Comparison of ENCODE assay signal across 8 cellular contexts in genomic region chr15:101070502-101071273, GRCh38.
DNase-seq lines count a peak whose midpoint lies in the region; ATAC-seq, FAIRE-seq and TF ChIP-seq lines count a peak whose summit lies in the region.

No MANE protein-coding gene starts in this region.

- no TSS peak for BruUV-seq in PC-9 (replicated peaks; lab: Mats Ljungman, UMichigan)

- H3K9me2 ChIP-seq in PC-9 (ENCODE audit: insufficient read depth), result no peaks in the 10 kb centered on the region

- no peaks in the 10 kb centered on the region for H3K79me2 ChIP-seq in PC-9 (ENCODE audit: low read depth)
- peaks cover 4% of the 10 kb centered on the region for H3K79me2 ChIP-seq in trophoblast cell (ENCODE audit: control insufficient read depth, insufficient read depth, low read length, poor library complexity)

- peak overlapping the region; percentile 88 for H2BK12ac ChIP-seq in trophoblast cell (ENCODE audit: low read length)

- H3F3A ChIP-seq in PC-9 (ENCODE audit: insufficient read depth, low read depth), result peaks cover 22% of the 10 kb centered on the region

- peak overlapping the region; percentile 83 for H3K27ac ChIP-seq in PC-9
- H3K27ac ChIP-seq in trophoblast cell (ENCODE audit: low read depth, low read length), result no peak overlapping the region

- H3K4me2 ChIP-seq in PC-9 (peak overlapping the region; percentile 54), trophoblast cell (ENCODE audit: low read length) (no peak overlapping the region)

- H3K79me1 ChIP-seq in trophoblast cell (ENCODE audit: low read length), result peaks cover 19% of the 10 kb centered on the region

- FAIRE-seq in H54 (lab: Jason Lieb, UNC) (no peak), GM12892 (lab: Jason Lieb, UNC) (no peak)

- POLR2A ChIA-PET in PC-9 (lab: Charles Lee; ENCODE audit: unreplicated experiment), result no interaction called here

- H3K23ac ChIP-seq in trophoblast cell (ENCODE audit: low read length), result no peak overlapping the region

- CTCF ChIA-PET in PC-9 (lab: Charles Lee), result interaction anchor here (0.5 to 0.7 kb wide), 2 partner anchors 62 to 137 kb away, joined by 3 to 10 read pairs; no protein-coding TSS in a partner anchor

- H2BK120ac ChIP-seq in trophoblast cell (ENCODE audit: insufficient read depth, low read length, poor library complexity), result peak overlapping the region; percentile 82

- peak overlapping the region; percentile 64 for H2AK5ac ChIP-seq in trophoblast cell (ENCODE audit: low read length)

- no peaks in the 10 kb centered on the region for H4K20me1 ChIP-seq in PC-9 (ENCODE audit: insufficient read depth)

- H3K4me3 ChIP-seq in PC-9 (no peak overlapping the region; the same call in 1 of the 2 replicates), epithelial cell of proximal tubule (ENCODE audit: low read depth, low read length) (no peak overlapping the region), trophoblast cell (ENCODE audit: low read depth, low read length) (no peak overlapping the region)

- H3K18ac ChIP-seq in trophoblast cell (ENCODE audit: low read length), result peak overlapping the region; percentile 48

- H3K27me3 ChIP-seq in PC-9 (ENCODE audit: insufficient read depth, low read depth), result no peaks in the 10 kb centered on the region
- H3K27me3 ChIP-seq in trophoblast cell (ENCODE audit: insufficient read depth, low read length), result no peaks in the 10 kb centered on the region

- ATAC-seq in GM19395 (IDR thresholded peaks at IDR 0.05; ENCODE audit: unreplicated experiment), result no peak

- peak overlapping the region; percentile 53 for H3K14ac ChIP-seq in trophoblast cell (ENCODE audit: low read length)

- peaks cover 38% of the 10 kb centered on the region for H3K4me1 ChIP-seq in PC-9 (replicated peaks; ENCODE audit: insufficient read depth)
- peaks cover 26 to 33% of the 10 kb centered on the region in 2 experiments for H3K4me1 ChIP-seq in trophoblast cell (ENCODE audit: control insufficient read depth in 1 of 2, insufficient read depth in 2 of 2, low read length in 2 of 2)

- TF ChIP-seq POLR2A in H54 (IDR thresholded peaks at IDR 0.05; ENCODE audit: low read depth, low read length), result no peak
- no peak for TF ChIP-seq POLR2A in GM12892 (IDR thresholded peaks at IDR 0.05; ENCODE audit: low read depth, low read length)

- no peak overlapping the region for H3K9ac ChIP-seq in trophoblast cell (ENCODE audit: low read length)

- DNase-seq in H54 (ENCODE audit: insufficient read length, low spot score) (peak; percentile 55), PC-9 (peak; percentile 14 to 87), epithelial cell of proximal tubule (ENCODE audit: low read depth) (peak; percentile 52), trophoblast cell (no peak), NCI-H128 (lab: John Stamatoyannopoulos, UW; ENCODE audit: unreplicated experiment) (no peak), NCI-H1694 (lab: John Stamatoyannopoulos, UW) (no peak), GM12892 (ENCODE audit: insufficient read length) (no peak)

- H4K12ac ChIP-seq in trophoblast cell (ENCODE audit: low read depth, low read length), result no peak overlapping the region

- H3K36me3 ChIP-seq in PC-9 (ENCODE audit: low read depth) (no peaks in the 10 kb centered on the region), trophoblast cell (ENCODE audit: control insufficient read depth in 1 of 2, insufficient read depth in 2 of 2, low read length in 2 of 2) (no peaks in the 10 kb centered on the region)

- H3K9me3 ChIP-seq in PC-9 (ENCODE audit: insufficient read depth, low read depth) (no peaks in the 10 kb centered on the region), trophoblast cell (ENCODE audit: insufficient read depth, low read depth, low read length) (peaks cover 5% of the 10 kb centered on the region)

- no peak for TF ChIP-seq CTCF in PC-9 (conservative IDR thresholded peaks at IDR 0.05)
- no peak for TF ChIP-seq CTCF in epithelial cell of proximal tubule (conservative IDR thresholded peaks at IDR 0.05; ENCODE audit: low read depth, low read length)

- H2AFZ ChIP-seq in PC-9 (peak overlapping the region; percentile 14; the same call in 1 of the 2 replicates), trophoblast cell (ENCODE audit: insufficient read depth, low read length, poor library complexity) (no peak overlapping the region)

- peak overlapping the region; percentile 42 for H4K8ac ChIP-seq in trophoblast cell (ENCODE audit: low read depth, low read length)

- H4K91ac ChIP-seq in trophoblast cell (ENCODE audit: low read depth, low read length), result peak overlapping the region; percentile 41

- H2BK5ac ChIP-seq in trophoblast cell (ENCODE audit: low read depth, low read length, poor library complexity), result peak overlapping the region; percentile 77

- no peak overlapping the region for H3K4ac ChIP-seq in trophoblast cell (ENCODE audit: low read depth, low read length)

- no CpG with 5 or more reads among the region's 6 CpGs for WGBS in trophoblast cell (ENCODE audit: extremely low coverage, insufficient coverage, insufficient read length)

- intact Hi-C loops in PC-9 (cut with micrococcal nuclease; ENCODE audit: unreplicated experiment), result no loop called here

Comparison
In these comparisons a context has a peak if more than half of its experiments do, and no peak if none do; other contexts are left out.
1. DNase-seq: peak in H54 (single experiment), PC-9 (2 of 2) and epithelial cell of proximal tubule (single experiment); none in trophoblast cell (0 of 2), NCI-H128 (single experiment), NCI-H1694 (single experiment) and GM12892 (single experiment).